In genomic region chrM:10015-10755, GRCh38 we compare ENCODE assay signal across 8 cellular contexts.
"Had no signal": no experiment of that assay in that cellular context is flagged by ENCODE, and none has a peak within 500 bp of the region (broad histone marks: within the 10 kb centered on the region; RNA-seq: fewer than 3 reads in every experiment).

No MANE protein-coding gene starts in this region.

- ATAC-seq: HCT116 had no signal

- H3K9ac ChIP-seq: GM23248 had no signal

- H3K27ac ChIP-seq: GM23248 had no signal

- H2AFZ ChIP-seq: GM23248 had no signal

- DNase-seq: GM23248, GOT3, H9, HFFc6, KG1 had no signal

- FAIRE-seq: H54, HTR-8/SVneo had no signal

- H3K4me3 ChIP-seq: GM23248 had no signal
